Comparison of ENCODE assay signal across 8 cellular contexts in genomic region chr1:228989992-228990827, GRCh38.
DNase-seq lines count a peak whose midpoint lies in the region; ATAC-seq and TF ChIP-seq lines count a peak whose summit lies in the region.

No MANE protein-coding gene starts in this region.

- H2AFZ ChIP-seq in trophoblast cell (ENCODE audit: insufficient read depth, low read length, poor library complexity), result no peak overlapping the region

- no peak overlapping the region for H3K14ac ChIP-seq in trophoblast cell (ENCODE audit: low read length)

- no peak overlapping the region for H3K23ac ChIP-seq in trophoblast cell (ENCODE audit: low read length)

- no CpG with 5 or more reads among the region's 12 CpGs for whole genome bisulfite sequencing in trophoblast cell (ENCODE audit: extremely low coverage, insufficient coverage, insufficient read length)

- TF ChIP-seq CTCF in foreskin fibroblast (IDR thresholded peaks at IDR 0.05; ENCODE audit: low read depth, low read length), result no peak

- no peak overlapping the region for H4K12ac ChIP-seq in trophoblast cell (ENCODE audit: low read depth, low read length)

- H3K18ac ChIP-seq in trophoblast cell (ENCODE audit: low read length), result no peak overlapping the region

- no peak overlapping the region for H4K8ac ChIP-seq in trophoblast cell (ENCODE audit: low read depth, low read length)

- no peak overlapping the region for H3K9ac ChIP-seq in trophoblast cell (ENCODE audit: low read length)

- H2BK12ac ChIP-seq in trophoblast cell (ENCODE audit: low read length), result no peak overlapping the region

- peaks cover 12% of the 10 kb centered on the region in 2 experiments for H3K4me1 ChIP-seq in trophoblast cell (ENCODE audit: control insufficient read depth in 1 of 2, insufficient read depth in 2 of 2, low read length in 2 of 2)

- DNase-seq in DMS79 (lab: John Stamatoyannopoulos, UW), result peak; percentile 63
- peak; percentile 47 for DNase-seq in NCI-H774 (lab: John Stamatoyannopoulos, UW)
- DNase-seq in foreskin fibroblast, result peak; percentile 4 to 18
- no peak for DNase-seq in trophoblast cell
- no peak for DNase-seq in NCI-H82 (lab: John Stamatoyannopoulos, UW)
- DNase-seq in activated effector memory CD4-positive, alpha-beta T cell treated with anti-CD3 and anti-CD28 coated beads, Interleukin-2, amount 50 U/mL, for 16 hours, result no peak

- no peaks in the 10 kb centered on the region for H3K27me3 ChIP-seq in trophoblast cell (ENCODE audit: insufficient read depth, low read length)

- H3K4me2 ChIP-seq in trophoblast cell (ENCODE audit: low read length), result no peak overlapping the region

- H3K9me3 ChIP-seq in trophoblast cell (ENCODE audit: insufficient read depth, low read depth, low read length), result no peaks in the 10 kb centered on the region

- peaks cover 5% of the 10 kb centered on the region for H3K79me1 ChIP-seq in trophoblast cell (ENCODE audit: low read length)

- no peak overlapping the region for H3K4me3 ChIP-seq in foreskin fibroblast (ENCODE audit: low read depth in 1 of 2, low read length in 2 of 2)
- H3K4me3 ChIP-seq in trophoblast cell (ENCODE audit: low read depth, low read length), result no peak overlapping the region

- H2BK120ac ChIP-seq in trophoblast cell (ENCODE audit: insufficient read depth, low read length, poor library complexity), result no peak overlapping the region

- H3K4ac ChIP-seq in trophoblast cell (ENCODE audit: low read depth, low read length), result no peak overlapping the region

- no peak overlapping the region for H2AK5ac ChIP-seq in trophoblast cell (ENCODE audit: low read length)

- H4K91ac ChIP-seq in trophoblast cell (ENCODE audit: low read depth, low read length), result peak overlapping the region; percentile 16

- no peaks in the 10 kb centered on the region for H3K79me2 ChIP-seq in trophoblast cell (ENCODE audit: control insufficient read depth, insufficient read depth, low read length, poor library complexity)

- no peak overlapping the region for H2BK5ac ChIP-seq in trophoblast cell (ENCODE audit: low read depth, low read length, poor library complexity)

- H3K36me3 ChIP-seq in trophoblast cell (ENCODE audit: control insufficient read depth in 1 of 2, insufficient read depth in 2 of 2, low read length in 2 of 2), result no peaks in the 10 kb centered on the region

- no peak for ATAC-seq in HG02970 (IDR thresholded peaks at IDR 0.05; ENCODE audit: low FRiP score, unreplicated experiment)
- ATAC-seq in HG03439 (IDR thresholded peaks at IDR 0.05; ENCODE audit: unreplicated experiment), result no peak

- no peak overlapping the region for H3K27ac ChIP-seq in trophoblast cell (ENCODE audit: low read depth, low read length)

Comparison
In these comparisons a context has a peak if more than half of its experiments do, and no peak if none do; other contexts are left out.
1. DNase-seq: peak in DMS79 (single experiment), NCI-H774 (single experiment) and foreskin fibroblast (2 of 2); none in trophoblast cell (0 of 2), NCI-H82 (single experiment) and activated effector memory CD4-positive, alpha-beta T cell treated with anti-CD3 and anti-CD28 coated beads, Interleukin-2, amount 50 U/mL, for 16 hours (single experiment).